In genomic region chr6:32173051-32173727, GRCh38 we compare ENCODE assay signal across 12 cellular contexts. TPM values are rescaled to one million over a fixed set of nuclear protein-coding genes. Genes with fewer than 3 reads are reported as not detected.
DNase-seq lines count a peak whose midpoint lies in the region; ATAC-seq, FAIRE-seq and TF ChIP-seq lines count a peak whose summit lies in the region.
"Had no signal": no experiment of that assay in that cellular context is flagged by ENCODE, and none has a peak within 500 bp of the region (broad histone marks: within the 10 kb centered on the region; RNA-seq: fewer than 3 reads in every experiment).

No MANE protein-coding gene starts in this region.

- peak; percentile 5 for DNase-seq in natural killer cell treated with Interleukin-12 subunit alpha and Interleukin-12 subunit beta and Interleukin-15 and Interleukin-18, amount 100 ng/mL, for 72 hours (ENCODE audit: low spot score)
- DNase-seq in natural killer cell (no peak), keratinocyte (ENCODE audit: low read depth, low spot score) (no peak), SIG-M5 treated with dmso at 0.1 percent for 504 hours (lab: John Stamatoyannopoulos, UW; ENCODE audit: unreplicated experiment) (no peak), AG08396 (ENCODE audit: low spot score) (no peak)
- DNase-seq in activated CD8-positive, alpha-beta T cell treated with anti-CD3 and anti-CD28 coated beads, Interleukin-2, amount 10 ng/mL, durations not matched to agents 7 days and 5 days = no peak
- no peak for DNase-seq in stimulated activated CD4-positive, alpha-beta T cell treated with anti-CD3 and anti-CD28 coated beads, Interleukin-4, amount 100 ng/mL, for 4 hours
- DNase-seq: erythroblast, NCI-H1048 had no signal

- H3K79me2 ChIP-seq in keratinocyte (ENCODE audit: control insufficient read depth, insufficient read depth, low read length) = peaks cover 22% of the 10 kb centered on the region

- no peaks in the 10 kb centered on the region for H3K27me3 Mint-ChIP-seq in natural killer cell treated with Interleukin-12 subunit alpha and Interleukin-12 subunit beta and Interleukin-15 and Interleukin-18, amount 100 ng/mL, for 72 hours
- H3K27me3 Mint-ChIP-seq in natural killer cell (ENCODE audit: low read depth in 2 of 2) = no peaks in the 10 kb centered on the region
- H3K27me3 Mint-ChIP-seq in activated CD8-positive, alpha-beta T cell treated with anti-CD3 and anti-CD28 coated beads, Interleukin-2, amount 10 ng/mL, durations not matched to agents 7 days and 5 days (ENCODE audit: low read depth) = no peaks in the 10 kb centered on the region
- H3K27me3 Mint-ChIP-seq: stimulated activated memory B cell treated with anti-CD40 and anti-IgM and Interleukin-4, amounts not matched to agents 10 μg/mL and 1 μg/mL and 100 μg/mL, for 72 hours had no signal

- H3K27me3 ChIP-seq in keratinocyte (ENCODE audit: control insufficient read depth, extremely low read depth, insufficient read depth, low read length) = no peaks in the 10 kb centered on the region

- intact Hi-C loops in natural killer cell (cut with micrococcal nuclease) = loop anchor here (10.0 kb wide), 1 partner anchor 508 kb away; the partner anchor contains the start of genes C6orf47, CSNK2B, GPANK1 and LY6G5B

- peaks cover 42% of the 10 kb centered on the region for H3K4me1 ChIP-seq in keratinocyte (ENCODE audit: control insufficient read depth, extremely low read depth, insufficient read depth, low read length)

- no peak overlapping the region for H3K27ac ChIP-seq in keratinocyte (ENCODE audit: control insufficient read depth, insufficient read depth, low read length)

- no peaks in the 10 kb centered on the region for H3K9me3 ChIP-seq in keratinocyte (ENCODE audit: control insufficient read depth, low read depth, low read length)

- H3K4me3 Mint-ChIP-seq in natural killer cell treated with Interleukin-12 subunit alpha and Interleukin-12 subunit beta and Interleukin-15 and Interleukin-18, amount 100 ng/mL, for 72 hours = no peak overlapping the region
- H3K4me3 Mint-ChIP-seq in natural killer cell = no peak overlapping the region
- no peak overlapping the region for H3K4me3 Mint-ChIP-seq in activated CD8-positive, alpha-beta T cell treated with anti-CD3 and anti-CD28 coated beads, Interleukin-2, amount 10 ng/mL, durations not matched to agents 7 days and 5 days
- H3K4me3 Mint-ChIP-seq: stimulated activated memory B cell treated with anti-CD40 and anti-IgM and Interleukin-4, amounts not matched to agents 10 μg/mL and 1 μg/mL and 100 μg/mL, for 72 hours had no signal

- H3K9me3 Mint-ChIP-seq in natural killer cell treated with Interleukin-12 subunit alpha and Interleukin-12 subunit beta and Interleukin-15 and Interleukin-18, amount 100 ng/mL, for 72 hours = no peaks in the 10 kb centered on the region
- no peaks in the 10 kb centered on the region for H3K9me3 Mint-ChIP-seq in natural killer cell
- H3K9me3 Mint-ChIP-seq in activated CD8-positive, alpha-beta T cell treated with anti-CD3 and anti-CD28 coated beads, Interleukin-2, amount 10 ng/mL, durations not matched to agents 7 days and 5 days (ENCODE audit: insufficient read depth) = no peaks in the 10 kb centered on the region
- H3K9me3 Mint-ChIP-seq: stimulated activated memory B cell treated with anti-CD40 and anti-IgM and Interleukin-4, amounts not matched to agents 10 μg/mL and 1 μg/mL and 100 μg/mL, for 72 hours had no signal

- peaks cover 14 to 15% of the 10 kb centered on the region in 2 experiments for H3K36me3 ChIP-seq in keratinocyte (ENCODE audit: control insufficient read depth in 2 of 2, extremely low read depth in 1 of 2, insufficient read depth in 2 of 2, low read length in 2 of 2)

- dilution Hi-C loops in keratinocyte (cut with MboI; ENCODE audit: extremely low pct_ligation_motif_present, low sequenced_read_pairs) = no loop called here

- H4K20me1 ChIP-seq in keratinocyte (ENCODE audit: control insufficient read depth, extremely low read depth, insufficient read depth, low read length) = no peaks in the 10 kb centered on the region

- no peak overlapping the region for H2AFZ ChIP-seq in keratinocyte (ENCODE audit: control insufficient read depth, low read length)

- no peak for ATAC-seq in natural killer cell treated with Interleukin-12 subunit alpha and Interleukin-12 subunit beta and Interleukin-15 and Interleukin-18, amount 100 ng/mL, for 72 hours
- ATAC-seq in natural killer cell = no peak
- no peak for ATAC-seq in activated CD8-positive, alpha-beta T cell treated with anti-CD3 and anti-CD28 coated beads, Interleukin-2, amount 10 ng/mL, durations not matched to agents 7 days and 5 days
- no peak for ATAC-seq in HG03469 (IDR thresholded peaks at IDR 0.05; ENCODE audit: unreplicated experiment)
- ATAC-seq: GM12878; stimulated activated memory B cell treated with anti-CD40 and anti-IgM and Interleukin-4, amounts not matched to agents 10 μg/mL and 1 μg/mL and 100 μg/mL, for 72 hours had no signal

- peak overlapping the region; percentile 37 for H3K4me2 ChIP-seq in keratinocyte (ENCODE audit: control insufficient read depth, extremely low read depth, insufficient read depth, low read depth, low read length)

- no peak overlapping the region for H3K27ac Mint-ChIP-seq in natural killer cell treated with Interleukin-12 subunit alpha and Interleukin-12 subunit beta and Interleukin-15 and Interleukin-18, amount 100 ng/mL, for 72 hours
- no peak overlapping the region for H3K27ac Mint-ChIP-seq in natural killer cell
- H3K27ac Mint-ChIP-seq in activated CD8-positive, alpha-beta T cell treated with anti-CD3 and anti-CD28 coated beads, Interleukin-2, amount 10 ng/mL, durations not matched to agents 7 days and 5 days = peak overlapping the region; percentile 4
- H3K27ac Mint-ChIP-seq: stimulated activated memory B cell treated with anti-CD40 and anti-IgM and Interleukin-4, amounts not matched to agents 10 μg/mL and 1 μg/mL and 100 μg/mL, for 72 hours had no signal

- no peaks in the 10 kb centered on the region for H3K36me3 Mint-ChIP-seq in natural killer cell treated with Interleukin-12 subunit alpha and Interleukin-12 subunit beta and Interleukin-15 and Interleukin-18, amount 100 ng/mL, for 72 hours
- no peaks in the 10 kb centered on the region for H3K36me3 Mint-ChIP-seq in natural killer cell
- H3K36me3 Mint-ChIP-seq in activated CD8-positive, alpha-beta T cell treated with anti-CD3 and anti-CD28 coated beads, Interleukin-2, amount 10 ng/mL, durations not matched to agents 7 days and 5 days (ENCODE audit: low read depth) = peaks cover 23% of the 10 kb centered on the region

- no peak overlapping the region for H3K9ac ChIP-seq in keratinocyte (ENCODE audit: control insufficient read depth, extremely low read depth, insufficient read depth, low read length)

- H3K4me1 Mint-ChIP-seq in natural killer cell treated with Interleukin-12 subunit alpha and Interleukin-12 subunit beta and Interleukin-15 and Interleukin-18, amount 100 ng/mL, for 72 hours (ENCODE audit: low read depth in 2 of 2) = peaks cover 43 to 44% of the 10 kb centered on the region in 2 donors
- peaks cover 42 to 59% of the 10 kb centered on the region in 2 donors for H3K4me1 Mint-ChIP-seq in natural killer cell
- peaks cover 46% of the 10 kb centered on the region for H3K4me1 Mint-ChIP-seq in activated CD8-positive, alpha-beta T cell treated with anti-CD3 and anti-CD28 coated beads, Interleukin-2, amount 10 ng/mL, durations not matched to agents 7 days and 5 days (ENCODE audit: low read depth)

- CTCF ChIA-PET in activated CD8-positive, alpha-beta T cell treated with anti-CD3 and anti-CD28 coated beads, Interleukin-2, amount 10 ng/mL, durations not matched to agents 7 days and 5 days (lab: Charles Lee) = no interaction called here

- FAIRE-seq in keratinocyte (lab: Jason Lieb, UNC) = no peak
- FAIRE-seq: GM12878 had no signal

- TF ChIP-seq CTCF in natural killer cell (IDR thresholded peaks at IDR 0.05) = no peak
- TF ChIP-seq CTCF in keratinocyte (optimal IDR thresholded peaks at IDR 0.05 in 1 of 3, IDR thresholded peaks at IDR 0.05 in 1 of 3, conservative IDR thresholded peaks at IDR 0.05 in 1 of 3; ENCODE audit: extremely low read depth in 1 of 3, insufficient read depth in 2 of 3, low read length in 3 of 3) = no peak

- POLR2A ChIA-PET in activated CD8-positive, alpha-beta T cell treated with anti-CD3 and anti-CD28 coated beads, Interleukin-2, amount 10 ng/mL, durations not matched to agents 7 days and 5 days (lab: Charles Lee) = no interaction called here

- H3K4me3 ChIP-seq in keratinocyte (ENCODE audit: control insufficient read depth in 2 of 3, extremely low read depth in 1 of 3, insufficient read depth in 2 of 3, low read depth in 1 of 3, low read length in 3 of 3) = no peak overlapping the region
- H3K4me3 ChIP-seq: GM12878 had no signal

- no peaks in the 10 kb centered on the region for H3K9me1 ChIP-seq in keratinocyte (ENCODE audit: control insufficient read depth, extremely low read depth, insufficient read depth, low read length)

RNA-seq across cellular contexts. Expression of gene AGPAT1, which starts 2.7 kb away (rescaled TPM):
- total RNA-seq in natural killer cell treated with Interleukin-12 subunit alpha and Interleukin-12 subunit beta and Interleukin-15 and Interleukin-18, amount 100 ng/mL, for 72 hours = 10 to 100 TPM; 39.2 to 43.0 TPM
- 10 to 100 TPM; 29.5 to 31.9 (median 31.2) TPM for total RNA-seq in natural killer cell
- 10 to 100 TPM; 40.4 to 46.6 TPM for total RNA-seq in activated CD8-positive, alpha-beta T cell treated with anti-CD3 and anti-CD28 coated beads, Interleukin-2, amount 10 ng/mL, durations not matched to agents 7 days and 5 days
- 46.4 to 85.1 TPM (median 54.7 TPM) in 3 replicates for polyA plus RNA-seq in keratinocyte
- 2.9 TPM for polyA plus RNA-seq in keratinocyte (2011; ENCODE audit: low read depth)
- polyA plus RNA-seq in keratinocyte (2011; cell fraction: cytosol; rRNA removed) = 85.0 and 105 TPM in 2 replicates
- polyA plus RNA-seq in keratinocyte (2011; cell fraction: nucleus; rRNA removed) = 54.6 and 68.9 TPM in 2 replicates
- polyA plus RNA-seq in keratinocyte (2012; ENCODE audit: low replicate concordance) = 32.3 and 71.2 TPM in 2 replicates
- polyA minus RNA-seq in keratinocyte = 94.8 to 190 TPM (median 128 TPM) in 3 replicates
- polyA minus RNA-seq in keratinocyte (2011; cell fraction: cytosol; rRNA and poly(A)+ RNA removed) = 142 TPM
- 26.9 and 27.6 TPM in 2 replicates for polyA minus RNA-seq in keratinocyte (2011; cell fraction: nucleus; rRNA and poly(A)+ RNA removed)

RNA-seq across cellular contexts. Expression of gene RNF5, which starts 5.0 kb away (rescaled TPM):
- total RNA-seq in natural killer cell treated with Interleukin-12 subunit alpha and Interleukin-12 subunit beta and Interleukin-15 and Interleukin-18, amount 100 ng/mL, for 72 hours = 10 to 100 TPM; 41.0 to 53.3 TPM
- 10 to 100 TPM; 35.1 to 39.2 (median 36.6) TPM for total RNA-seq in natural killer cell
- total RNA-seq in activated CD8-positive, alpha-beta T cell treated with anti-CD3 and anti-CD28 coated beads, Interleukin-2, amount 10 ng/mL, durations not matched to agents 7 days and 5 days = 10 to 100 TPM; 40.4 to 43.3 TPM
- 29.6 to 43.2 TPM (median 33.2 TPM) in 3 replicates for polyA plus RNA-seq in keratinocyte
- polyA plus RNA-seq in keratinocyte (2011; ENCODE audit: low read depth) = 2.9 TPM
- polyA plus RNA-seq in keratinocyte (2011; cell fraction: cytosol; rRNA removed) = 36.8 and 37.5 TPM in 2 replicates
- polyA plus RNA-seq in keratinocyte (2011; cell fraction: nucleus; rRNA removed) = 15.3 and 17.9 TPM in 2 replicates
- 35.1 and 39.4 TPM in 2 replicates for polyA plus RNA-seq in keratinocyte (2012; ENCODE audit: low replicate concordance)
- polyA minus RNA-seq in keratinocyte = 15.1 to 20.0 TPM (median 16.7 TPM) in 3 replicates
- 15.0 TPM for polyA minus RNA-seq in keratinocyte (2011; cell fraction: cytosol; rRNA and poly(A)+ RNA removed)
- 4.0 and 7.0 TPM in 2 replicates for polyA minus RNA-seq in keratinocyte (2011; cell fraction: nucleus; rRNA and poly(A)+ RNA removed)

RNA-seq across cellular contexts. Expression of gene EGFL8, which starts 8.8 kb away (rescaled TPM):
- 10 to 100 TPM in 1 of 2 donors, 1 to 10 TPM in 1; 8.3 to 15.0 TPM for total RNA-seq in natural killer cell treated with Interleukin-12 subunit alpha and Interleukin-12 subunit beta and Interleukin-15 and Interleukin-18, amount 100 ng/mL, for 72 hours
- 10 to 100 TPM; 18.2 to 22.9 (median 20.1) TPM for total RNA-seq in natural killer cell
- total RNA-seq in activated CD8-positive, alpha-beta T cell treated with anti-CD3 and anti-CD28 coated beads, Interleukin-2, amount 10 ng/mL, durations not matched to agents 7 days and 5 days = 10 to 100 TPM in 1 of 2 experiments, 1 to 10 TPM in 1; 9.8 to 12.2 TPM
- 1.7 to 4.2 TPM (median 3.7 TPM) in 3 replicates for polyA plus RNA-seq in keratinocyte
- 6.6 TPM for polyA plus RNA-seq in keratinocyte (2011; ENCODE audit: low read depth)
- 0.30 and 1.0 TPM in 2 replicates for polyA plus RNA-seq in keratinocyte (2011; cell fraction: cytosol; rRNA removed)
- 13.1 and 13.7 TPM in 2 replicates for polyA plus RNA-seq in keratinocyte (2011; cell fraction: nucleus; rRNA removed)
- 2.5 and 14.1 TPM in 2 replicates for polyA plus RNA-seq in keratinocyte (2012; ENCODE audit: low replicate concordance)
- 0.79 to 1.1 TPM in 2 of 3 replicates, not detected in the other for polyA minus RNA-seq in keratinocyte
- not detected for polyA minus RNA-seq in keratinocyte (2011; cell fraction: cytosol; rRNA and poly(A)+ RNA removed)
- polyA minus RNA-seq in keratinocyte (2011; cell fraction: nucleus; rRNA and poly(A)+ RNA removed) = 1.4 and 4.2 TPM in 2 replicates

RNA-seq across cellular contexts. Expression of gene AGER, which starts 10.9 kb away (rescaled TPM):
- total RNA-seq in natural killer cell treated with Interleukin-12 subunit alpha and Interleukin-12 subunit beta and Interleukin-15 and Interleukin-18, amount 100 ng/mL, for 72 hours = 10 to 100 TPM; 15.0 to 29.7 TPM
- 10 to 100 TPM; 19.0 to 25.1 (median 22.9) TPM for total RNA-seq in natural killer cell
- total RNA-seq in activated CD8-positive, alpha-beta T cell treated with anti-CD3 and anti-CD28 coated beads, Interleukin-2, amount 10 ng/mL, durations not matched to agents 7 days and 5 days = 10 to 100 TPM; 27.8 to 29.9 TPM
- polyA plus RNA-seq in keratinocyte = 2.0 to 2.4 TPM (median 2.4 TPM) in 3 replicates
- 4.5 TPM for polyA plus RNA-seq in keratinocyte (2011; ENCODE audit: low read depth)
- 0.70 and 0.80 TPM in 2 replicates for polyA plus RNA-seq in keratinocyte (2011; cell fraction: cytosol; rRNA removed)
- 7.7 and 8.1 TPM in 2 replicates for polyA plus RNA-seq in keratinocyte (2011; cell fraction: nucleus; rRNA removed)
- 2.3 and 4.0 TPM in 2 replicates for polyA plus RNA-seq in keratinocyte (2012; ENCODE audit: low replicate concordance)
- 0.33 to 1.3 TPM (median 0.56 TPM) in 3 replicates for polyA minus RNA-seq in keratinocyte
- polyA minus RNA-seq in keratinocyte (2011; cell fraction: cytosol; rRNA and poly(A)+ RNA removed) = not detected
- 0.63 and 0.85 TPM in 2 replicates for polyA minus RNA-seq in keratinocyte (2011; cell fraction: nucleus; rRNA and poly(A)+ RNA removed)

RNA-seq across cellular contexts. Expression of gene PBX2, which starts 16.8 kb away (rescaled TPM):
- total RNA-seq in natural killer cell treated with Interleukin-12 subunit alpha and Interleukin-12 subunit beta and Interleukin-15 and Interleukin-18, amount 100 ng/mL, for 72 hours = 10 to 100 TPM; 64.1 to 89.4 TPM
- 100 to 1,000 TPM; 111 to 116 (median 112) TPM for total RNA-seq in natural killer cell
- 10 to 100 TPM; 60.5 to 68.5 TPM for total RNA-seq in activated CD8-positive, alpha-beta T cell treated with anti-CD3 and anti-CD28 coated beads, Interleukin-2, amount 10 ng/mL, durations not matched to agents 7 days and 5 days
- 43.5 to 54.9 TPM (median 44.0 TPM) in 3 replicates for polyA plus RNA-seq in keratinocyte
- 8.7 TPM for polyA plus RNA-seq in keratinocyte (2011; ENCODE audit: low read depth)
- polyA plus RNA-seq in keratinocyte (2011; cell fraction: cytosol; rRNA removed) = 28.3 and 36.2 TPM in 2 replicates
- 89.5 and 101 TPM in 2 replicates for polyA plus RNA-seq in keratinocyte (2011; cell fraction: nucleus; rRNA removed)
- polyA plus RNA-seq in keratinocyte (2012; ENCODE audit: low replicate concordance) = 19.5 and 38.4 TPM in 2 replicates
- polyA minus RNA-seq in keratinocyte = 37.5 to 49.7 TPM (median 45.1 TPM) in 3 replicates
- polyA minus RNA-seq in keratinocyte (2011; cell fraction: cytosol; rRNA and poly(A)+ RNA removed) = 30.5 TPM
- polyA minus RNA-seq in keratinocyte (2011; cell fraction: nucleus; rRNA and poly(A)+ RNA removed) = 16.9 and 22.4 TPM in 2 replicates
